Comparison of ENCODE assay signal across 16 cellular contexts in genomic region chrX:12026481-12026880, GRCh38.
DNase-seq lines count a peak whose midpoint lies in the region; ATAC-seq, FAIRE-seq and TF ChIP-seq lines count a peak whose summit lies in the region.
"Had no signal": no experiment of that assay in that cellular context is flagged by ENCODE, and none has a peak within 500 bp of the region (broad histone marks: within the 10 kb centered on the region; RNA-seq: fewer than 3 reads in every experiment).

No MANE protein-coding gene starts in this region.

- no peak for ATAC-seq in HG03439 (IDR thresholded peaks at IDR 0.05; ENCODE audit: unreplicated experiment)
- ATAC-seq in left lobe of liver, result no peak
- ATAC-seq: GM12878, HCT116 had no signal

- H2AFZ ChIP-seq in astrocyte (ENCODE audit: low read depth, low read length) (no peak overlapping the region), endothelial cell of umbilical vein (ENCODE audit: low read depth, low read length) (no peak overlapping the region)
- H2AFZ ChIP-seq: GM23248 had no signal

- no peak overlapping the region for H3K9ac ChIP-seq in astrocyte (ENCODE audit: low read length)
- H3K9ac ChIP-seq in endothelial cell of umbilical vein (replicated peaks; ENCODE audit: extremely low read depth, insufficient read depth, low read length), result peak overlapping the region; percentile 3
- H3K9ac ChIP-seq: BLaER1 treated with 17β-estradiol and CSF1 and Interleukin-3, amounts not matched to agents 10 nM and 100 nM; GM23248 had no signal

- no peak overlapping the region for H3K4me3 Mint-ChIP-seq in astrocyte (ENCODE audit: unreplicated experiment)
- H3K4me3 Mint-ChIP-seq: CD4-positive, alpha-beta T cell; IgD-negative memory B cell had no signal

- H3K27ac Mint-ChIP-seq in astrocyte (ENCODE audit: unreplicated experiment), result no peak overlapping the region
- H3K27ac Mint-ChIP-seq: CD4-positive, alpha-beta T cell; IgD-negative memory B cell had no signal

- dilution Hi-C loops in endothelial cell of umbilical vein (cut with MboI; ENCODE audit: extremely low pct_ligation_motif_present, low sequenced_read_pairs), result no loop called here

- TF ChIP-seq POLR2A in endothelial cell of umbilical vein (IDR thresholded peaks at IDR 0.05; ENCODE audit: low read depth, low read length), result no peak

- no peaks in the 10 kb centered on the region for H4K20me1 ChIP-seq in astrocyte (ENCODE audit: insufficient read depth, low read length)
- no peaks in the 10 kb centered on the region for H4K20me1 ChIP-seq in endothelial cell of umbilical vein (replicated peaks; ENCODE audit: control insufficient read depth, extremely low read depth, insufficient read depth, low read length)
- H4K20me1 ChIP-seq: BLaER1 treated with 17β-estradiol and CSF1 and Interleukin-3, amounts not matched to agents 10 nM and 100 nM had no signal

- H3K9me1 ChIP-seq in endothelial cell of umbilical vein (replicated peaks; ENCODE audit: control insufficient read depth, extremely low read depth, insufficient read depth, low read length), result no peaks in the 10 kb centered on the region

- intact Hi-C loops in endothelial cell of umbilical vein (cut with micrococcal nuclease) (loop anchor here (1.0 to 10.0 kb wide), 4 partner anchors 8 to 242 kb away; no protein-coding TSS in a partner anchor), posterior vena cava (cut with DNase I) (no loop called here)

- no peak for TF ChIP-seq CTCF in astrocyte (IDR thresholded peaks at IDR 0.05; ENCODE audit: insufficient read depth, low read depth, low read length)
- TF ChIP-seq CTCF in endothelial cell of umbilical vein (IDR thresholded peaks at IDR 0.05; ENCODE audit: extremely low read depth in 1 of 2, insufficient read depth in 1 of 2, low read depth in 1 of 2, low read length in 2 of 2), result no peak

- H3K36me3 ChIP-seq in astrocyte (ENCODE audit: insufficient read depth, low read length) (no peaks in the 10 kb centered on the region), endothelial cell of umbilical vein (ENCODE audit: control insufficient read depth in 2 of 2, extremely low read depth in 1 of 2, insufficient read depth in 2 of 2, low read length in 2 of 2) (no peaks in the 10 kb centered on the region)
- H3K36me3 ChIP-seq: BLaER1 treated with 17β-estradiol and CSF1 and Interleukin-3, amounts not matched to agents 10 nM and 100 nM had no signal

- CTCF ChIA-PET in endothelial cell of umbilical vein (lab: Charles Lee), result interaction anchor here (0.8 to 0.9 kb wide), 2 partner anchors 13 to 745 kb away, joined by 3 read pairs; no protein-coding TSS in a partner anchor

- no peaks in the 10 kb centered on the region for H3K36me3 Mint-ChIP-seq in astrocyte (ENCODE audit: low read depth, unreplicated experiment)

- no peak overlapping the region for H3K4me2 ChIP-seq in astrocyte (ENCODE audit: low read length)
- H3K4me2 ChIP-seq in endothelial cell of umbilical vein (ENCODE audit: insufficient read depth, low read length), result peak overlapping the region; percentile 57
- H3K4me2 ChIP-seq: BLaER1 treated with 17β-estradiol and CSF1 and Interleukin-3, amounts not matched to agents 10 nM and 100 nM had no signal

- no peaks in the 10 kb centered on the region for H3K4me1 ChIP-seq in astrocyte (ENCODE audit: insufficient read depth, low read length)
- peaks cover 22% of the 10 kb centered on the region for H3K4me1 ChIP-seq in endothelial cell of umbilical vein (ENCODE audit: control insufficient read depth, extremely low read depth, insufficient read depth, low read length)
- H3K4me1 ChIP-seq: BLaER1 treated with 17β-estradiol and CSF1 and Interleukin-3, amounts not matched to agents 10 nM and 100 nM had no signal

- H3K27me3 Mint-ChIP-seq in astrocyte (ENCODE audit: low read depth, unreplicated experiment), result no peaks in the 10 kb centered on the region

- no TSS peak for BruUV-seq in endothelial cell of umbilical vein (replicated peaks; lab: Mats Ljungman, UMichigan)

- H3K4me3 ChIP-seq in astrocyte (ENCODE audit: insufficient read depth, low read depth, low read length) (no peak overlapping the region), endothelial cell of umbilical vein (replicated peaks in 1 of 3; ENCODE audit: insufficient read depth in 1 of 3, low read depth in 1 of 3, low read length in 3 of 3) (no peak overlapping the region)
- H3K4me3 ChIP-seq: BLaER1 treated with 17β-estradiol and CSF1 and Interleukin-3, amounts not matched to agents 10 nM and 100 nM; GM12878; GM23248 had no signal

- H3K9me3 ChIP-seq in astrocyte (ENCODE audit: insufficient read depth, low read depth, low read length), result no peaks in the 10 kb centered on the region
- no peaks in the 10 kb centered on the region for H3K9me3 ChIP-seq in endothelial cell of umbilical vein (replicated peaks; ENCODE audit: control insufficient read depth, insufficient read depth, low read length)
- H3K9me3 ChIP-seq: BLaER1 treated with 17β-estradiol and CSF1 and Interleukin-3, amounts not matched to agents 10 nM and 100 nM had no signal

- no peak overlapping the region for H3K27ac ChIP-seq in astrocyte (ENCODE audit: low read depth, low read length)
- H3K27ac ChIP-seq in endothelial cell of umbilical vein (ENCODE audit: insufficient read depth, low read depth, low read length), result no peak overlapping the region
- H3K27ac ChIP-seq: BLaER1 treated with 17β-estradiol and CSF1 and Interleukin-3, amounts not matched to agents 10 nM and 100 nM; GM23248 had no signal

- FAIRE-seq in astrocyte (lab: Jason Lieb, UNC) (no peak), endothelial cell of umbilical vein (lab: Jason Lieb, UNC) (peak; percentile 73)
- FAIRE-seq: GM12878, GM18507, H54 had no signal

- POLR2A ChIA-PET in endothelial cell of umbilical vein (lab: Charles Lee), result no interaction called here

- H3K79me2 ChIP-seq in astrocyte (ENCODE audit: insufficient read depth, low read length) (no peaks in the 10 kb centered on the region), endothelial cell of umbilical vein (ENCODE audit: control insufficient read depth, insufficient read depth, low read length) (no peaks in the 10 kb centered on the region)

- H3K4me1 Mint-ChIP-seq in astrocyte (ENCODE audit: low read depth, unreplicated experiment), result no peaks in the 10 kb centered on the region
- H3K4me1 Mint-ChIP-seq: IgD-negative memory B cell had no signal

- peaks cover 1% of the 10 kb centered on the region for H3K9me3 Mint-ChIP-seq in astrocyte (ENCODE audit: unreplicated experiment)
- H3K9me3 Mint-ChIP-seq: CD4-positive, alpha-beta T cell had no signal

- DNase-seq in COR-L47 (lab: John Stamatoyannopoulos, UW) (peak; percentile 2), astrocyte (ENCODE audit: low read depth) (peak; percentile 4), endothelial cell of umbilical vein (ENCODE audit: low read depth, low spot score) (peak; percentile 70), posterior vena cava (ENCODE audit: low spot score) (no peak), NCI-H2171 (lab: John Stamatoyannopoulos, UW) (no peak), left lobe of liver (ENCODE audit: low spot score) (no peak)
- DNase-seq: CD4-positive, alpha-beta T cell; DMS79; GM23248 had no signal

- H3K27me3 ChIP-seq in astrocyte (ENCODE audit: insufficient read depth, low read length) (no peaks in the 10 kb centered on the region), endothelial cell of umbilical vein (ENCODE audit: control insufficient read depth in 2 of 2, insufficient read depth in 2 of 2, low read length in 2 of 2) (peaks cover 12 to 28% of the 10 kb centered on the region in 2 experiments)

TF ChIP-seq in endothelial cell of umbilical vein, 7 proteins besides CTCF, POLR2A, EP300 and RAD21:
- TF ChIP-seq POLR2AphosphoS5 (IDR thresholded peaks at IDR 0.05; ENCODE audit: insufficient read depth, low read depth, low read length), result no peak
- TF ChIP-seq, protein P1, sequence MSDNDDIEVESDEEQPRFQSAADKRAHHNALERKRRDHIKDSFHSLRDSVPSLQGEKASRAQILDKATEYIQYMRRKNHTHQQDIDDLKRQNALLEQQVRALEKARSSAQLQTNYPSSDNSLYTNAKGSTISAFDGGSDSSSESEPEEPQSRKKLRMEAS (IDR thresholded peaks at IDR 0.05; ENCODE audit: insufficient read depth, insufficient read length), result no peak
- peak; percentile 37 for TF ChIP-seq GATA2 (IDR thresholded peaks at IDR 0.05; ENCODE audit: insufficient read depth, insufficient read length, low read depth, low read length)
- TF ChIP-seq FOS (IDR thresholded peaks at IDR 0.05; ENCODE audit: borderline replicate concordance, insufficient read depth, low read length), result peak; percentile 71
- TF ChIP-seq JUN (IDR thresholded peaks at IDR 0.05; ENCODE audit: borderline replicate concordance, insufficient read depth, insufficient read length, low read depth), result peak; percentile 26
- no peak for TF ChIP-seq EZH2 (IDR thresholded peaks at IDR 0.05; ENCODE audit: borderline replicate concordance, low read depth, low read length, severe bottlenecking)

Comparison
In these comparisons a context has a peak if more than half of its experiments do, and no peak if none do; other contexts are left out.
1. DNase-seq: peak in COR-L47 (single experiment), astrocyte (single experiment) and endothelial cell of umbilical vein (single experiment); none in posterior vena cava (single experiment), NCI-H2171 (single experiment) and left lobe of liver (single experiment).